9 cellular contexts compared by ENCODE assay signal in the genomic region with DNA sequence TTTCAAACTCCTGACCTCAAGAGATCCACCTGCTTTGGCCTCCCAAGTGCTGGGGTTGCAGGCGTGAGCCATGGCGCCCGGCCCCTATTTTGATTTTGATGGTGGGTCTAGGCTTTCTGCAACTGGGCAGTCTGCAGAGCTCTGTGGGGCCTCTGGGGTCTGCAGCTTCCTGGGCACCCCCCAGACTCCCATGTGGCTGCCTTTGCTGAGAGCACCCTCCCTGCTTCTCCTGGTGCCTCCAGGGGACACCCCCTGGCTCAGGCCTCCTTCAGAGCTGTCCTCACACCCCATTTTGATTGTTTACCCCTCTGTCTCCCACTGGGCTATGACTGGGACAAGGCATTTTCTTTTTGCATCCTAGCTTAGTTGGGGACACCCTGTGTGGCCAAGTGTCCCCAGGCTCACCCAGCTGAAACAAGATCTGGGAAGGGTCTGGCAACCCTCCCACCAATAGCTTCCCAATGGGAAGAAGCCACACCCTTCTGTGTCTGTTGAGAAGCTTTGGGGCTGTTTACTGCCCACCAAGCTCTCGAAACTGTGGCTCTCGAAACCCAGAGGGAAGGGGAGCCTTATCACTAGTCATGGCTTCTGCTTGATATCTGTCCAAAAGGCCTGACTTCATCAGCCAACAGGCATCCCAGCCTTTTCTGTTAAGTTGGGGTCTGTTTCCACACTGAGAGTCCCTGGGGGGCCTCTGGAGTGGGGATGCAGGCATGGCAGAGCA.
DNase-seq lines count a peak whose midpoint lies in the region; ATAC-seq lines count a peak whose summit lies in the region.
"Had no signal": no experiment of that assay in that cellular context is flagged by ENCODE, and none has a peak within 500 bp of the region (broad histone marks: within the 10 kb centered on the region; RNA-seq: fewer than 3 reads in every experiment).

No MANE protein-coding gene starts in this region.

- POLR2A ChIA-PET in activated CD8-positive, alpha-beta T cell treated with anti-CD3 and anti-CD28 coated beads, Interleukin-2, amount 10 ng/mL, durations not matched to agents 7 days and 5 days (lab: Charles Lee) = interaction anchor here (0.5 to 1.7 kb wide), 7 partner anchors 76 to 208 kb away, joined by 3 to 6 read pairs (median 4); partner anchors contain the start of gene IER5L

- H3K4me3 Mint-ChIP-seq in activated CD8-positive, alpha-beta T cell treated with anti-CD3 and anti-CD28 coated beads, Interleukin-2, amount 10 ng/mL, durations not matched to agents 7 days and 5 days = peak overlapping the region; percentile 65

- no peak for ATAC-seq in activated CD8-positive, alpha-beta T cell treated with anti-CD3 and anti-CD28 coated beads, Interleukin-2, amount 10 ng/mL, durations not matched to agents 7 days and 5 days

- H3K9me3 Mint-ChIP-seq in activated CD8-positive, alpha-beta T cell treated with anti-CD3 and anti-CD28 coated beads, Interleukin-2, amount 10 ng/mL, durations not matched to agents 7 days and 5 days (ENCODE audit: insufficient read depth) = no peaks in the 10 kb centered on the region

- H3K27ac ChIP-seq in HUES6 (ENCODE audit: low read depth, low read length) (no peak overlapping the region), stomach smooth muscle (ENCODE audit: low read length) (peak overlapping the region; percentile 85)
- no peak overlapping the region for H3K27ac ChIP-seq in effector memory CD4-positive, alpha-beta T cell (ENCODE audit: insufficient read depth, low read length, poor library complexity, severe bottlenecking)

- H3K9me3 ChIP-seq in HUES6 (ENCODE audit: control insufficient read depth, insufficient read depth, low read depth, low read length) = no peaks in the 10 kb centered on the region
- no peaks in the 10 kb centered on the region for H3K9me3 ChIP-seq in stomach smooth muscle (ENCODE audit: control insufficient read depth in 2 of 2, low read length in 2 of 2)
- no peaks in the 10 kb centered on the region for H3K9me3 ChIP-seq in effector memory CD4-positive, alpha-beta T cell (ENCODE audit: control insufficient read depth, low read length)

- H3K4me1 ChIP-seq in HUES6 (ENCODE audit: control insufficient read depth, insufficient read depth, low read length) (peaks cover 21% of the 10 kb centered on the region), stomach smooth muscle (ENCODE audit: control insufficient read depth, insufficient read depth, low read length) (peaks cover 16% of the 10 kb centered on the region)
- H3K4me1 ChIP-seq in effector memory CD4-positive, alpha-beta T cell (ENCODE audit: control insufficient read depth, insufficient read depth, low read length, poor library complexity, severe bottlenecking) = peaks cover 6% of the 10 kb centered on the region

- no peak for DNase-seq in activated CD8-positive, alpha-beta T cell treated with anti-CD3 and anti-CD28 coated beads, Interleukin-2, amount 10 ng/mL, durations not matched to agents 7 days and 5 days
- DNase-seq in iPS-NIHi7 (ENCODE audit: extremely low spot score) (peak; percentile 18), GDM1 (lab: John Stamatoyannopoulos, UW) (no peak), 8988T (no peak)
- DNase-seq in effector memory CD4-positive, alpha-beta T cell = no peak
- DNase-seq in activated CD4-positive, CD25-positive, alpha-beta regulatory T cell (lab: John Stamatoyannopoulos, UW) = no peak

- H3K9ac ChIP-seq in HUES6 (ENCODE audit: low read length) (no peak overlapping the region), stomach smooth muscle (ENCODE audit: low read length in 2 of 2) (peak overlapping the region; percentile 87 to 89)

- H3K27me3 Mint-ChIP-seq in activated CD8-positive, alpha-beta T cell treated with anti-CD3 and anti-CD28 coated beads, Interleukin-2, amount 10 ng/mL, durations not matched to agents 7 days and 5 days (ENCODE audit: low read depth) = no peaks in the 10 kb centered on the region

- H3K27ac Mint-ChIP-seq in activated CD8-positive, alpha-beta T cell treated with anti-CD3 and anti-CD28 coated beads, Interleukin-2, amount 10 ng/mL, durations not matched to agents 7 days and 5 days = peak overlapping the region; percentile 74

- no peaks in the 10 kb centered on the region for H3K36me3 ChIP-seq in HUES6 (ENCODE audit: control insufficient read depth, insufficient read depth, low read length)
- H3K36me3 ChIP-seq in stomach smooth muscle (ENCODE audit: control insufficient read depth in 2 of 2, insufficient read depth in 2 of 2, low read length in 2 of 2) = no peaks in the 10 kb centered on the region
- H3K36me3 ChIP-seq in effector memory CD4-positive, alpha-beta T cell (ENCODE audit: control insufficient read depth, insufficient read depth, low read length) = no peaks in the 10 kb centered on the region

- H3K27me3 ChIP-seq in HUES6 (ENCODE audit: control insufficient read depth, insufficient read depth, low read length) (peaks cover 5% of the 10 kb centered on the region; the same call in 1 of the 2 replicates), stomach smooth muscle (ENCODE audit: control insufficient read depth in 1 of 2, insufficient read depth in 2 of 2, low read length in 2 of 2) (no peaks in the 10 kb centered on the region)
- no peaks in the 10 kb centered on the region for H3K27me3 ChIP-seq in effector memory CD4-positive, alpha-beta T cell (replicated peaks; ENCODE audit: control insufficient read depth, insufficient read depth, low read length, poor library complexity, severe bottlenecking)

- CTCF ChIA-PET in activated CD8-positive, alpha-beta T cell treated with anti-CD3 and anti-CD28 coated beads, Interleukin-2, amount 10 ng/mL, durations not matched to agents 7 days and 5 days (lab: Charles Lee) = interaction anchor here (1.1 to 3.5 kb wide), 5 partner anchors 77 to 251 kb away, joined by 3 to 19 read pairs (median 5); no protein-coding TSS in a partner anchor

- peak overlapping the region; percentile 64; the same call in 1 of the 2 replicates for H3K4me3 ChIP-seq in HUES6 (ENCODE audit: low read depth, low read length)
- H3K4me3 ChIP-seq in stomach smooth muscle (ENCODE audit: low read length in 2 of 2) = peak overlapping the region in 1 of 2 donors; percentile 71
- no peak overlapping the region for H3K4me3 ChIP-seq in effector memory CD4-positive, alpha-beta T cell (ENCODE audit: insufficient read depth, low read depth, low read length, poor library complexity, severe bottlenecking)
- H3K4me3 ChIP-seq: K562 had no signal

- peaks cover 29% of the 10 kb centered on the region for H3K4me1 Mint-ChIP-seq in activated CD8-positive, alpha-beta T cell treated with anti-CD3 and anti-CD28 coated beads, Interleukin-2, amount 10 ng/mL, durations not matched to agents 7 days and 5 days (ENCODE audit: low read depth)

- no peaks in the 10 kb centered on the region for H3K36me3 Mint-ChIP-seq in activated CD8-positive, alpha-beta T cell treated with anti-CD3 and anti-CD28 coated beads, Interleukin-2, amount 10 ng/mL, durations not matched to agents 7 days and 5 days (ENCODE audit: low read depth)
